In the genomic region with DNA sequence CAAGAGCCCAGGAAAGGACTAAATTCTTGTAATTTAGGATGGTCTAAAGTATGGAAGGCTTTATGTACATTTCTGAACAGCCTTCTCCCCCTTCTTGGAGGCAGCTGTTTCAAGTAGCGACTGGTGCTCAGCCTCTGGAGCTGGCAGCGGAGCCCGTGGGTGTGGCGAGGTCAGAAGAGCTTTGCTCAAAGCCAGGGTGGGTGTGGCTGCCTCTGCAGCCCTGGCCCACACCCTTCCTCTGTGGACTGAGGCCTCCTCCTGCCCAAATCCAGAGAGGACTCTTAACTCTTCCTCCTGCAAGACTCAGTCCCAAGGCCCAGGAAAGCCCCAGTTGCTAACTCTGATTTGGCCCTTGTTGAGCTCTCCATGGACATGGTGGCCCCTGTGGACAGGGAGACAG, we compare ENCODE assay signal across 19 cellular contexts.
DNase-seq lines count a peak whose midpoint lies in the region; ATAC-seq and TF ChIP-seq lines count a peak whose summit lies in the region.
"Had no signal": no experiment of that assay in that cellular context is flagged by ENCODE, and none has a peak within 500 bp of the region (broad histone marks: within the 10 kb centered on the region; RNA-seq: fewer than 3 reads in every experiment).

No MANE protein-coding gene starts in this region.

- no peak overlapping the region for H3K4me2 ChIP-seq in SK-N-SH
- H3K4me2 ChIP-seq: neural progenitor cell had no signal

- H3K9me2 ChIP-seq in SK-N-SH, result no peaks in the 10 kb centered on the region

- H3K4me1 ChIP-seq in adipocyte (ENCODE audit: control insufficient read depth, insufficient read depth, low read length), result peaks cover 17% of the 10 kb centered on the region
- H3K4me1 ChIP-seq in SK-N-SH (ENCODE audit: control insufficient read depth in 1 of 2, insufficient read depth in 2 of 2, low read depth in 1 of 2, low read length in 1 of 2), result peaks cover 0 to 4% of the 10 kb centered on the region in 2 experiments; a peak in 1 of 4 replicates
- H3K4me1 ChIP-seq: neural progenitor cell, testis had no signal

- no peaks in the 10 kb centered on the region for H4K20me1 ChIP-seq in SK-N-SH (ENCODE audit: insufficient read depth)

- WGBS in SK-N-SH (ENCODE audit: low lambda C conversion rate), result 40% methylated on average over 1 of the region's 4 CpGs

- H3K27me3 ChIP-seq in adipocyte (replicated peaks; ENCODE audit: control insufficient read depth, insufficient read depth, low read length), result peaks cover 22% of the 10 kb centered on the region
- H3K27me3 ChIP-seq in SK-N-SH (ENCODE audit: insufficient read depth), result no peaks in the 10 kb centered on the region
- H3K27me3 ChIP-seq: neural progenitor cell, testis had no signal

- TF ChIP-seq RAD21 in SK-N-SH (IDR thresholded peaks at IDR 0.05; ENCODE audit: low read length), result no peak

- TF ChIP-seq CTCF in SK-N-SH (IDR thresholded peaks at IDR 0.05), result no peak

- H3K9me3 ChIP-seq in adipocyte (ENCODE audit: control insufficient read depth, low read length) (no peaks in the 10 kb centered on the region), SK-N-SH (no peaks in the 10 kb centered on the region)
- H3K9me3 ChIP-seq: testis had no signal

- no peaks in the 10 kb centered on the region for H3F3A ChIP-seq in SK-N-SH (replicated peaks; ENCODE audit: insufficient read depth)

- POLR2A ChIA-PET in SK-N-SH (lab: Yijun Ruan, JAX), result no interaction called here

- H3K9ac ChIP-seq in adipocyte (ENCODE audit: low read length) (no peak overlapping the region), SK-N-SH (no peak overlapping the region)
- H3K9ac ChIP-seq: neural progenitor cell had no signal

- ATAC-seq in left ventricle myocardium superior, result peak; percentile 89

- DNase-seq in GM03348 (ENCODE audit: low spot score), result peak; percentile 49
- peak; percentile 31 for DNase-seq in adipocyte (ENCODE audit: low read depth)
- peak; percentile 84 for DNase-seq in left ventricle myocardium superior
- peak; percentile 90 for DNase-seq in posterior vena cava (ENCODE audit: low spot score)
- DNase-seq in AG08395 (ENCODE audit: low spot score), result no peak
- no peak for DNase-seq in SK-N-SH
- no peak for DNase-seq in SIG-M5 (lab: John Stamatoyannopoulos, UW)
- DNase-seq in activated CD4-positive, alpha-beta T cell treated with anti-CD3 and anti-CD28 coated beads, Interleukin-2, amount 50 U/mL, for 48 hours, result no peak
- DNase-seq: cerebellar nuclear complex; DND-41; head of caudate nucleus; immature natural killer cell; mesendoderm; NCI-H1694 treated with DMSO at 0.1 percent for 48 hours; stimulated activated CD4-positive, alpha-beta T cell treated with anti-CD3 and anti-CD28 coated beads, Interleukin-15, amount 100 ng/mL, for 24 hours; SW 1271; testis had no signal

- no peak overlapping the region for H2AFZ ChIP-seq in SK-N-SH (ENCODE audit: low read depth)
- H2AFZ ChIP-seq: neural progenitor cell had no signal

- no peaks in the 10 kb centered on the region for H3K79me2 ChIP-seq in SK-N-SH (ENCODE audit: insufficient read depth)

- no peak overlapping the region for H3K4me3 ChIP-seq in adipocyte (ENCODE audit: low read length)
- H3K4me3 ChIP-seq in SK-N-SH (ENCODE audit: low read depth in 2 of 2, low read length in 1 of 2), result no peak overlapping the region
- H3K4me3 ChIP-seq: neural progenitor cell, testis had no signal

- intact Hi-C loops in left ventricle myocardium superior (cut with micrococcal nuclease) (no loop called here), posterior vena cava (cut with DNase I) (no loop called here)

- no peaks in the 10 kb centered on the region for H3K36me3 ChIP-seq in adipocyte (ENCODE audit: control insufficient read depth, insufficient read depth, low read length, severe bottlenecking)
- no peaks in the 10 kb centered on the region for H3K36me3 ChIP-seq in SK-N-SH (replicated peaks in 1 of 2; ENCODE audit: control insufficient read depth in 1 of 2, insufficient read depth in 2 of 2, low read length in 1 of 2)
- H3K36me3 ChIP-seq: neural progenitor cell had no signal

- no peak overlapping the region for H3K27ac ChIP-seq in SK-N-SH (ENCODE audit: low read depth in 2 of 2, low read length in 1 of 2)
- H3K27ac ChIP-seq: neural progenitor cell, testis, VCaP had no signal

- no peak for TF ChIP-seq EP300 in SK-N-SH (IDR thresholded peaks at IDR 0.05; ENCODE audit: borderline replicate concordance in 1 of 2, low read depth in 1 of 2, low read length in 1 of 2)

- CTCF ChIA-PET in SK-N-SH (lab: Yijun Ruan, JAX), result interaction anchor here (1.2 kb wide), 1 partner anchor 571 kb away, joined by 3 read pairs; no protein-coding TSS in a partner anchor

TF ChIP-seq in SK-N-SH, 30 proteins besides CTCF, POLR2A, EP300 and RAD21:
- no peak for TF ChIP-seq SIN3A (IDR thresholded peaks at IDR 0.05; ENCODE audit: borderline replicate concordance, low read depth, low read length)
- TF ChIP-seq FOXM1 (IDR thresholded peaks at IDR 0.05; ENCODE audit: low read depth), result no peak
- TF ChIP-seq POLR2AphosphoS5 (IDR thresholded peaks at IDR 0.05; ENCODE audit: low read depth, low read length), result no peak
- TF ChIP-seq NRF1 (IDR thresholded peaks at IDR 0.05; ENCODE audit: low read depth, low read length), result no peak
- no peak for TF ChIP-seq JUND (IDR thresholded peaks at IDR 0.05)
- no peak for TF ChIP-seq SMC3 (IDR thresholded peaks at IDR 0.05; ENCODE audit: low read depth, low read length)
- TF ChIP-seq, protein P1, sequence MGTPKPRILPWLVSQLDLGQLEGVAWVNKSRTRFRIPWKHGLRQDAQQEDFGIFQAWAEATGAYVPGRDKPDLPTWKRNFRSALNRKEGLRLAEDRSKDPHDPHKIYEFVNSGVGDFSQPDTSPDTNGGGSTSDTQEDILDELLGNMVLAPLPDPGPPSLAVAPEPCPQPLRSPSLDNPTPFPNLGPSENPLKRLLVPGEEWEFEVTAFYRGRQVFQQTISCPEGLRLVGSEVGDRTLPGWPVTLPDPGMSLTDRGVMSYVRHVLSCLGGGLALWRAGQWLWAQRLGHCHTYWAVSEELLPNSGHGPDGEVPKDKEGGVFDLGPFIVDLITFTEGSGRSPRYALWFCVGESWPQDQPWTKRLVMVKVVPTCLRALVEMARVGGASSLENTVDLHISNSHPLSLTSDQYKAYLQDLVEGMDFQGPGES (IDR thresholded peaks at IDR 0.05; ENCODE audit: low read depth, low read length), result no peak
TF ChIP-seq in SK-N-SH: peak in this region for 0.

Comparison
In these comparisons a context has a peak if more than half of its experiments do, and no peak if none do; other contexts are left out.
1. DNase-seq: peak in GM03348 (single experiment), adipocyte (single experiment), left ventricle myocardium superior (single experiment) and posterior vena cava (single experiment); none in AG08395 (single experiment), SK-N-SH (single experiment), SIG-M5 (single experiment) and activated CD4-positive, alpha-beta T cell treated with anti-CD3 and anti-CD28 coated beads, Interleukin-2, amount 50 U/mL, for 48 hours (0 of 2).